ENCODE assay signal across 7 cellular contexts in genomic region chr12:31116846-31117202, GRCh38. TPM values are rescaled to one million over a fixed set of nuclear protein-coding genes. Genes with fewer than 3 reads are reported as not detected.
DNase-seq lines count a peak whose midpoint lies in the region; ATAC-seq and TF ChIP-seq lines count a peak whose summit lies in the region.
"Not testable (repeated sequence)": the region's sequence is repeated elsewhere in the genome, so short reads cannot be mapped to it uniquely, and the experiment has no call there.

No MANE protein-coding gene starts in this region.

- TF ChIP-seq POLR2A in gastrocnemius medialis (IDR thresholded peaks at IDR 0.05), result not testable (repeated sequence)

- in situ Hi-C loops in gastrocnemius medialis (cut with MboI; ENCODE audit: low sequenced_read_pairs in 4 of 4), result loop anchor here in 1 of 4 donors (25.0 kb wide), 1 partner anchor 120 kb away; no protein-coding TSS in a partner anchor

- H3K4me3 ChIP-seq in HUES48 (ENCODE audit: low read depth, low read length) (peak overlapping the region; percentile 61), SK-N-MC (peak overlapping the region; percentile 90), epithelial cell of proximal tubule (ENCODE audit: low read depth, low read length) (peak overlapping the region; percentile 49), gastrocnemius medialis (peak overlapping the region in 3 of 4 donors; percentile 50 to 79 (median 51))
- not testable (repeated sequence) for H3K4me3 ChIP-seq in mucosa of descending colon

- H3K27ac Mint-ChIP-seq in activated naive CD8-positive, alpha-beta T cell, result not testable (repeated sequence)

- intact Hi-C loops in mucosa of descending colon (cut with DNase I, micrococcal nuclease), result not testable (repeated sequence)
- intact Hi-C loops in gastrocnemius medialis (cut with DNase I; ENCODE audit: low total_unique reads), result loop anchor here (5.0 kb wide), 1 partner anchor 155 kb away; no protein-coding TSS in a partner anchor

- not testable (repeated sequence) for H3K4me1 Mint-ChIP-seq in activated naive CD8-positive, alpha-beta T cell (ENCODE audit: low read depth)

- H3K9me3 ChIP-seq in HUES48 (ENCODE audit: control insufficient read depth, insufficient read depth, low read length); SK-N-MC (ENCODE audit: low read depth, low read length); mucosa of descending colon; gastrocnemius medialis: not testable (repeated sequence)

- not testable (repeated sequence) for H3K9me3 Mint-ChIP-seq in activated naive CD8-positive, alpha-beta T cell (ENCODE audit: low read depth)

- not testable (repeated sequence) for H3K27me3 Mint-ChIP-seq in activated naive CD8-positive, alpha-beta T cell

- not testable (repeated sequence) for H3K4me1 ChIP-seq in HUES48 (ENCODE audit: control insufficient read depth, insufficient read depth, low read length); mucosa of descending colon (ENCODE audit: low read depth)
- peaks cover 0 to 28% of the 10 kb centered on the region in 2 donors for H3K4me1 ChIP-seq in gastrocnemius medialis

- TF ChIP-seq CTCF in epithelial cell of proximal tubule (conservative IDR thresholded peaks at IDR 0.05; ENCODE audit: low read depth, low read length); gastrocnemius medialis (IDR thresholded peaks at IDR 0.05 in 4 of 5, conservative IDR thresholded peaks at IDR 0.05 in 1 of 5): not testable (repeated sequence)
- TF ChIP-seq CTCF in mucosa of descending colon (IDR thresholded peaks at IDR 0.05), result peak; percentile 22

- H3K27me3 ChIP-seq in HUES48 (ENCODE audit: control insufficient read depth, insufficient read depth, low read length) (peaks cover 44% of the 10 kb centered on the region), gastrocnemius medialis (peaks cover 20 to 24% (median 20%) of the 10 kb centered on the region in 3 donors)

- H3K36me3 Mint-ChIP-seq in activated naive CD8-positive, alpha-beta T cell, result not testable (repeated sequence)

- not testable (repeated sequence) for H3K27ac ChIP-seq in HUES48 (ENCODE audit: low read depth, low read length); SK-N-MC; gastrocnemius medialis

- ATAC-seq in GM19023 (IDR thresholded peaks at IDR 0.05; ENCODE audit: unreplicated experiment) (peak; percentile 11), mucosa of descending colon (peak; percentile 31), gastrocnemius medialis (peak; percentile 33 to 45)

- DNase-seq in SK-N-MC (ENCODE audit: low read depth, low spot score); epithelial cell of proximal tubule (ENCODE audit: low read depth); mucosa of descending colon; gastrocnemius medialis: not testable (repeated sequence)

- H3K9ac ChIP-seq in HUES48 (ENCODE audit: low read depth, low read length); SK-N-MC (ENCODE audit: insufficient read length): not testable (repeated sequence)

- H3K36me3 ChIP-seq in HUES48 (ENCODE audit: control insufficient read depth, insufficient read depth, low read length); SK-N-MC (ENCODE audit: insufficient read depth, low read length); mucosa of descending colon (ENCODE audit: low read depth); gastrocnemius medialis: not testable (repeated sequence)

- H3K4me3 Mint-ChIP-seq in activated naive CD8-positive, alpha-beta T cell, result peak overlapping the region; percentile 75

RNA-seq across cellular contexts. Expression of gene DDX11, which starts 43.2 kb away (rescaled TPM):
- 51.6 and 60.9 TPM in 2 replicates for total RNA-seq in epithelial cell of proximal tubule
- 10 to 100 TPM; 36.3 to 49.7 (median 37.1) TPM for total RNA-seq in mucosa of descending colon
- 10 to 100 TPM in 2 of 4 donors, 1 to 10 TPM in 2; 5.1 to 29.8 (median 13.3) TPM for total RNA-seq in gastrocnemius medialis
